1 cellular context compared by ENCODE assay signal in genomic region chr14:90487031-90487430, GRCh38.
TF ChIP-seq lines count a peak whose summit lies in the region.

No MANE protein-coding gene starts in this region.

TF ChIP-seq in GM23338, 12 proteins besides CTCF, POLR2A, EP300 and RAD21 (continued from another document):
- TF ChIP-seq ZNF462 (CRISPR knock-in tag; IDR thresholded peaks at IDR 0.05) = no peak
- no peak for TF ChIP-seq EZH2 (IDR thresholded peaks at IDR 0.05; ENCODE audit: low read depth, unreplicated experiment)
- TF ChIP-seq POLR2AphosphoS5 (IDR thresholded peaks at IDR 0.05; ENCODE audit: low read depth) = no peak
- TF ChIP-seq JUNB (IDR thresholded peaks at IDR 0.05; ENCODE audit: unreplicated experiment) = no peak
- TF ChIP-seq CREB1 (CRISPR knock-in tag; IDR thresholded peaks at IDR 0.05; ENCODE audit: low read depth) = no peak
